ENCODE assay signal across 20 cellular contexts in the genomic region with DNA sequence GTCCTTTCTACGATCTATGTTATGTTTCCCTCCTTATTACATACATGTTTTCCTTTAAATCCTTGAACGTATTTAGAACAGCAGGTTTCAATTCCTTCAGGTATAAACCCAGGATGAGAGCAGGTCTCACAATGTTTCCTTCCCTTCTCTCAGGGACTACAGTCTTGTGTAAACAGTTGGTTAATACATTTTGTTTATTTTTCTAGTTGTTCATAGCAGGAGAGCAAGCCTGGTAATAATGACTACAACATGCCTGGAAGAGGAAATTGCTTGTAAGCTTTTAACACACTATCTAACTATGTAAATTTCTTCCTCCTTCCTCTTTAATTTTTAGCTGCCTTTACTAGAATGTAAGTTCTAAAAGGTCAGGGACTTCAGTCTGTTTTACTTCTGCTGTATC. TPM values are rescaled to one million over a fixed set of nuclear protein-coding genes. Genes with fewer than 3 reads are reported as not detected.
"Had no signal": no experiment of that assay in that cellular context is flagged by ENCODE, and none has a peak within 500 bp of the region (broad histone marks: within the 10 kb centered on the region; RNA-seq: fewer than 3 reads in every experiment).

No MANE protein-coding gene starts in this region.

- DNase-seq: activated CD4-positive, alpha-beta memory T cell treated with anti-CD3 and anti-CD28 coated beads, Interleukin-2, amount 10 ng/mL, durations not matched to agents 7 days and 5 days; activated CD4-positive, alpha-beta T cell treated with anti-CD3 and anti-CD28 coated beads for 48 hours; activated CD4-positive, CD25-positive, alpha-beta regulatory T cell; activated CD8-positive, alpha-beta memory T cell treated with anti-CD3 and anti-CD28 coated beads, Interleukin-2, amount 10 ng/mL, durations not matched to agents 7 days and 5 days; activated naive CD8-positive, alpha-beta T cell treated with anti-CD3 and anti-CD28 coated beads for 36 hours; amygdala; body of pancreas; caudate nucleus; endodermal cell; kidney glomerular epithelial cell; left ventricle myocardium superior; naive thymus-derived CD8-positive, alpha-beta T cell; right lobe of liver; stimulated activated CD4-positive, alpha-beta T cell treated with anti-CD3 and anti-CD28 coated beads, Interleukin-4, amount 100 ng/mL, for 4 hours; T-helper 9 cell; upper lobe of left lung had no signal

- H3K4me1 ChIP-seq: body of pancreas, prostate gland, right lobe of liver, upper lobe of left lung had no signal

- ATAC-seq: activated CD8-positive, alpha-beta memory T cell treated with anti-CD3 and anti-CD28 coated beads, Interleukin-2, amount 10 ng/mL, durations not matched to agents 7 days and 5 days; body of pancreas; left ventricle myocardium superior; naive thymus-derived CD8-positive, alpha-beta T cell; stimulated activated memory B cell treated with anti-CD40 and anti-IgM and Interleukin-4, amounts not matched to agents 10 μg/mL and 1 μg/mL and 100 μg/mL, for 72 hours had no signal

- H3K4me3 ChIP-seq: body of pancreas, prostate gland, right lobe of liver, smooth muscle cell, thoracic aorta, upper lobe of left lung had no signal

- H3K4me2 ChIP-seq: smooth muscle cell had no signal

- H3K27me3 ChIP-seq: body of pancreas, right lobe of liver, upper lobe of left lung had no signal

- H3K36me3 ChIP-seq: prostate gland, right lobe of liver, thoracic aorta, upper lobe of left lung had no signal

- H3K27ac ChIP-seq: body of pancreas, prostate gland, right lobe of liver, thoracic aorta, upper lobe of left lung had no signal

- H3K9me3 ChIP-seq: body of pancreas, prostate gland, right lobe of liver, thoracic aorta, upper lobe of left lung had no signal

RNA-seq across cellular contexts. Expression of a gene that starts 29.0 kb away (rescaled TPM):
- polyA plus RNA-seq: naive thymus-derived CD8-positive, alpha-beta T cell had no signal
